16 cellular contexts compared by ENCODE assay signal in the genomic region with DNA sequence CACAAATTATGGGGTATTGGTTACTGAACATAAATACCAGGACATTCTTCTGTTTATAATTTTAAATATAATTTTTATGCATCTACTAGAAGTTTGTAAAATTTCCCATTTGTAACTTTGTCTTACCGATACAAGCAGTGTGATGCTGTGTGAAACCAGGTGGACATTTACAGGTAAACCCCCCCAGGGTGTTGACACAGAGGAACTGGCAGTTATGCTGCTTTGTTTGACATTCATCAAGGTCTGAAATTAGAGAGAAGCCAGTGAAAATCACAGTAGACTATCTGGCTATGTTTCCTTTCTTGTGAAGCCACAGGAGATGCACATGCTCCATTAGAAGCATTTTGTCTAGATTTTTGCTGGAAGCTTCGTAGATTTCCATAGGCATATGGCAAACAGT.
DNase-seq lines count a peak whose midpoint lies in the region; ATAC-seq and TF ChIP-seq lines count a peak whose summit lies in the region.
"Had no signal": no experiment of that assay in that cellular context is flagged by ENCODE, and none has a peak within 500 bp of the region (broad histone marks: within the 10 kb centered on the region; RNA-seq: fewer than 3 reads in every experiment).

No MANE protein-coding gene starts in this region.

- no peak overlapping the region for H2AFZ ChIP-seq in trophoblast cell (ENCODE audit: insufficient read depth, low read length, poor library complexity)
- H2AFZ ChIP-seq: GM23248 had no signal

- DNase-seq in left ventricle myocardium inferior (no peak), right cardiac atrium (no peak), NCI-H146 (lab: John Stamatoyannopoulos, UW) (peak; percentile 93), NCI-H526 (lab: John Stamatoyannopoulos, UW) (peak; percentile 74 to 80), trophoblast cell (peak; percentile 48 to 73), transverse colon (no peak), Calu3 (no peak)
- DNase-seq: BE2C; Caco-2; CD4-positive, alpha-beta memory T cell; DMS 273 treated with DMSO at 0.1 percent for 48 hours; GM23248 had no signal

- H3K79me2 ChIP-seq in trophoblast cell (ENCODE audit: control insufficient read depth, insufficient read depth, low read length, poor library complexity) = no peaks in the 10 kb centered on the region

- no peak for TF ChIP-seq POLR2A in transverse colon (IDR thresholded peaks at IDR 0.05)

- H3K4me3 Mint-ChIP-seq in Calu3 (ENCODE audit: low read depth, unreplicated experiment) = no peak overlapping the region
- H3K4me3 Mint-ChIP-seq: CD4-positive, alpha-beta memory T cell had no signal

- 87% methylated on average over 2 of the region's 2 CpGs for WGBS in right cardiac atrium
- no CpG with 5 or more reads among the region's 2 CpGs for WGBS in trophoblast cell (ENCODE audit: extremely low coverage, insufficient coverage, insufficient read length)
- WGBS in transverse colon (ENCODE audit: low coverage in 1 of 2), 2 donors = 83 to 88% methylated on average over 2 of the region's 2 CpGs

- no peak overlapping the region for H3K23ac ChIP-seq in trophoblast cell (ENCODE audit: low read length)

- H3K27ac Mint-ChIP-seq in Calu3 (ENCODE audit: unreplicated experiment) = no peak overlapping the region
- H3K27ac Mint-ChIP-seq: CD4-positive, alpha-beta memory T cell had no signal

- H3K36me3 Mint-ChIP-seq in Calu3 (ENCODE audit: insufficient read depth, unreplicated experiment) = no peaks in the 10 kb centered on the region
- H3K36me3 Mint-ChIP-seq: CD4-positive, alpha-beta memory T cell had no signal

- no peak overlapping the region for H3K9ac ChIP-seq in trophoblast cell (ENCODE audit: low read length)
- H3K9ac ChIP-seq: GM23248 had no signal

- no peak overlapping the region for H2AK5ac ChIP-seq in trophoblast cell (ENCODE audit: low read length)

- ATAC-seq in right cardiac atrium = no peak
- no peak for ATAC-seq in HG02852 (IDR thresholded peaks at IDR 0.05; ENCODE audit: unreplicated experiment)
- ATAC-seq: A549, HCT116 had no signal

- no peak overlapping the region for H3K18ac ChIP-seq in trophoblast cell (ENCODE audit: low read length)

- H3K9me3 Mint-ChIP-seq in Calu3 (ENCODE audit: low read depth, unreplicated experiment) = no peaks in the 10 kb centered on the region
- H3K9me3 Mint-ChIP-seq: CD4-positive, alpha-beta memory T cell had no signal

- no peak overlapping the region for H4K91ac ChIP-seq in trophoblast cell (ENCODE audit: low read depth, low read length)

- no peak overlapping the region for H3K4ac ChIP-seq in trophoblast cell (ENCODE audit: low read depth, low read length)

- no peak overlapping the region for H2BK5ac ChIP-seq in trophoblast cell (ENCODE audit: low read depth, low read length, poor library complexity)

- CTCF ChIA-PET in Calu3 (lab: Charles Lee) = no interaction called here

- no peaks in the 10 kb centered on the region for H3K79me1 ChIP-seq in trophoblast cell (ENCODE audit: low read length)

- H3K27me3 ChIP-seq in left ventricle myocardium inferior (ENCODE audit: low read depth) (no peaks in the 10 kb centered on the region), right cardiac atrium (ENCODE audit: control insufficient read depth, insufficient read depth) (no peaks in the 10 kb centered on the region), trophoblast cell (ENCODE audit: insufficient read depth, low read length) (no peaks in the 10 kb centered on the region), transverse colon (no peaks in the 10 kb centered on the region)

- H3K27me3 Mint-ChIP-seq in Calu3 (ENCODE audit: unreplicated experiment) = no peaks in the 10 kb centered on the region
- H3K27me3 Mint-ChIP-seq: CD4-positive, alpha-beta memory T cell had no signal

- no peak for TF ChIP-seq CTCF in left ventricle myocardium inferior (IDR thresholded peaks at IDR 0.05; ENCODE audit: borderline replicate concordance)
- TF ChIP-seq CTCF in transverse colon (IDR thresholded peaks at IDR 0.05) = no peak
- no peak for TF ChIP-seq CTCF in Calu3 (IDR thresholded peaks at IDR 0.05; ENCODE audit: unreplicated experiment)

- in situ Hi-C loops in transverse colon (cut with MboI; ENCODE audit: low pct_ligation_motif_present in 1 of 4, low pct_unique_long_range_greater_than_20kb in 1 of 4, low sequenced_read_pairs in 3 of 4) = no loop called here

- no peaks in the 10 kb centered on the region for H3K9me3 ChIP-seq in left ventricle myocardium inferior (replicated peaks)
- H3K9me3 ChIP-seq in right cardiac atrium (ENCODE audit: control insufficient read depth, low read length) = no peaks in the 10 kb centered on the region
- no peaks in the 10 kb centered on the region for H3K9me3 ChIP-seq in trophoblast cell (ENCODE audit: insufficient read depth, low read depth, low read length)
- H3K9me3 ChIP-seq in transverse colon = no peaks in the 10 kb centered on the region
- H3K9me3 ChIP-seq: A549, BE2C, Caco-2 had no signal

- BruUV-seq in Calu3 (replicated peaks; lab: Mats Ljungman, UMichigan) = no TSS peak

- H4K12ac ChIP-seq in trophoblast cell (ENCODE audit: low read depth, low read length) = no peak overlapping the region

- intact Hi-C loops in left ventricle myocardium inferior (cut with micrococcal nuclease) = no loop called here
- intact Hi-C loops in right cardiac atrium (cut with DNase I) = no loop called here
- intact Hi-C loops in transverse colon (cut with DNase I; ENCODE audit: low total_unique reads) = no loop called here
- intact Hi-C loops in Calu3 (cut with micrococcal nuclease; ENCODE audit: unreplicated experiment) = no loop called here

- no peak overlapping the region for H4K8ac ChIP-seq in trophoblast cell (ENCODE audit: low read depth, low read length)

- H3K4me2 ChIP-seq in trophoblast cell (ENCODE audit: low read length) = no peak overlapping the region
- H3K4me2 ChIP-seq: A549 had no signal

- no peak overlapping the region for H2BK12ac ChIP-seq in trophoblast cell (ENCODE audit: low read length)

- H3K36me3 ChIP-seq in left ventricle myocardium inferior (peaks cover 4% of the 10 kb centered on the region), trophoblast cell (ENCODE audit: control insufficient read depth in 1 of 2, insufficient read depth in 2 of 2, low read length in 2 of 2) (peaks cover 3 to 4% of the 10 kb centered on the region in 2 experiments), transverse colon (no peaks in the 10 kb centered on the region)
- H3K36me3 ChIP-seq: BE2C had no signal

- peak overlapping the region; percentile 73 for H3K27ac ChIP-seq in left ventricle myocardium inferior (replicated peaks)
- no peak overlapping the region for H3K27ac ChIP-seq in right cardiac atrium (ENCODE audit: low read length)
- H3K27ac ChIP-seq in trophoblast cell (ENCODE audit: low read depth, low read length) = no peak overlapping the region
- H3K27ac ChIP-seq in transverse colon = no peak overlapping the region
- H3K27ac ChIP-seq: A549, C4-2B, GM23248 had no signal

- H3K4me1 Mint-ChIP-seq in Calu3 (ENCODE audit: low read depth, unreplicated experiment) = peaks cover 8% of the 10 kb centered on the region
- H3K4me1 Mint-ChIP-seq: CD4-positive, alpha-beta memory T cell had no signal

- TF ChIP-seq EP300 in transverse colon (IDR thresholded peaks at IDR 0.05; ENCODE audit: low read depth) = no peak

- H3K4me3 ChIP-seq in left ventricle myocardium inferior (no peak overlapping the region), right cardiac atrium (ENCODE audit: low read length) (no peak overlapping the region), trophoblast cell (ENCODE audit: low read depth, low read length) (no peak overlapping the region), transverse colon (no peak overlapping the region)
- H3K4me3 ChIP-seq: A549, GM23248 had no signal

- no peak overlapping the region for H2BK120ac ChIP-seq in trophoblast cell (ENCODE audit: insufficient read depth, low read length, poor library complexity)

- H3K14ac ChIP-seq in trophoblast cell (ENCODE audit: low read length) = no peak overlapping the region

- H3K4me1 ChIP-seq in left ventricle myocardium inferior = peaks cover 6% of the 10 kb centered on the region
- H3K4me1 ChIP-seq in right cardiac atrium (ENCODE audit: control insufficient read depth, insufficient read depth, low read length) = no peaks in the 10 kb centered on the region
- peaks cover 2 to 3% of the 10 kb centered on the region in 2 experiments for H3K4me1 ChIP-seq in trophoblast cell (ENCODE audit: control insufficient read depth in 1 of 2, insufficient read depth in 2 of 2, low read length in 2 of 2)
- no peaks in the 10 kb centered on the region for H3K4me1 ChIP-seq in transverse colon
- H3K4me1 ChIP-seq: A549, BE2C, Caco-2 had no signal

Comparison
In these comparisons a context has a peak if more than half of its experiments do, and no peak if none do; other contexts are left out.
1. DNase-seq: peak in NCI-H146 (single experiment), NCI-H526 (2 of 2) and trophoblast cell (2 of 2); none in left ventricle myocardium inferior (single experiment), right cardiac atrium (0 of 3), transverse colon (single experiment) and Calu3 (single experiment).